25 cellular contexts compared by ENCODE assay signal in the genomic region with DNA sequence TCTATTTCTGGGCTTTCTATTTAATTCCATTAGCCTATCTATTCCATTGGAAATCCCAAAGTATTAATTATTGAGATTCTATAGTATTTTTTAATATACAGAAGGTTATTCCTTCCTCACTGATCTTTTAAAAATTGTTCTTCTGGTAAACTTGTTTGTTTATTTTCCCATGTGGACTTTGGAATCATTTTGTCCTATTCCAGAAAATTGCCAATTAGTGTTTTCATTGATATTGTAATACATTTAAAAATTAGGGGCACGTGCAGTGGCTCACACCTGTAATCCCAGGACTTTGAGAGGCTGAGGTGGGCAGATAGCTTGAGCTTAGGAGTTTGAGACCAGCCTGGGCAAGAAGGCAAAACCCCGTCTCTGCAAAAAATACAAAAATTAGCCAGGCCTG.
"Had no signal": no experiment of that assay in that cellular context is flagged by ENCODE, and none has a peak within 500 bp of the region (broad histone marks: within the 10 kb centered on the region; RNA-seq: fewer than 3 reads in every experiment).

No MANE protein-coding gene starts in this region.

- H3K4me2 ChIP-seq: neural progenitor cell had no signal

- H3K79me2 ChIP-seq: parathyroid adenoma had no signal

- FAIRE-seq: small intestine, urothelium cell line had no signal

- H3K9ac ChIP-seq: neural progenitor cell, parathyroid adenoma had no signal

- H3K4me1 ChIP-seq: neural progenitor cell, parathyroid adenoma, psoas muscle, sigmoid colon, stomach, thyroid gland, tibial nerve, upper lobe of left lung, vagina had no signal

- H2AFZ ChIP-seq: neural progenitor cell, parathyroid adenoma had no signal

- H3K27ac ChIP-seq: neural progenitor cell, ovary, parathyroid adenoma, psoas muscle, sigmoid colon, stomach, thoracic aorta, thyroid gland, tibial nerve, upper lobe of left lung, vagina had no signal

- DNase-seq: occipital lobe; ovary; posterior cingulate gyrus; psoas muscle; right cardiac atrium; right lobe of liver; sigmoid colon; small intestine; stimulated activated CD4-positive, alpha-beta T cell treated with anti-CD3 and anti-CD28 coated beads, Interleukin-15, amount 100 ng/mL, for 24 hours; stimulated activated CD4-positive, alpha-beta T cell treated with anti-CD3 and anti-CD28 coated beads, Interleukin-2, amount 100 ng/mL, for 24 hours; stimulated activated CD4-positive, alpha-beta T cell treated with anti-CD3 and anti-CD28 coated beads, Interleukin-2, amount 100 ng/mL, for 48 hours; stimulated activated CD4-positive, alpha-beta T cell treated with anti-CD3 and anti-CD28 coated beads, Interleukin-4, amount 100 ng/mL, for 24 hours; stimulated activated naive B cell treated with anti-CD40 and anti-IgM and Interleukin-4, amounts not matched to agents 10 μg/mL and 1 μg/mL and 100 μg/mL, for 72 hours; stimulated activated naive CD4-positive, alpha-beta T cell treated with Interleukin-2 at 50 U/mL for 16 hours; stomach; thyroid gland; trophoblast cell; upper lobe of left lung had no signal

- ATAC-seq: psoas muscle; right cardiac atrium; stimulated activated effector memory CD8-positive, alpha-beta T cell treated with anti-CD3 and anti-CD28 coated beads, Interleukin-12 subunit alpha, Interleukin-12 subunit beta, amount 100 ng/mL, for 72 hours; stimulated activated naive B cell treated with anti-CD40 and anti-IgM and Interleukin-4, amounts not matched to agents 10 μg/mL and 1 μg/mL and 100 μg/mL, for 72 hours had no signal

- H3K36me3 ChIP-seq: neural progenitor cell, ovary, right lobe of liver, sigmoid colon, stomach, thoracic aorta, thyroid gland, tibial nerve, upper lobe of left lung, vagina had no signal

- H3K27me3 ChIP-seq: neural progenitor cell, ovary, right lobe of liver, sigmoid colon, stomach, thyroid gland, tibial nerve, upper lobe of left lung, vagina had no signal

- H3K4me3 ChIP-seq: neural progenitor cell, ovary, psoas muscle, right lobe of liver, sigmoid colon, stomach, thoracic aorta, thyroid gland, tibial nerve, upper lobe of left lung, vagina had no signal

- H3K9me3 ChIP-seq: ovary, psoas muscle, sigmoid colon, stomach, thoracic aorta, thyroid gland, tibial nerve, upper lobe of left lung, vagina had no signal
